ENCODE assay signal across 12 cellular contexts in the genomic region with DNA sequence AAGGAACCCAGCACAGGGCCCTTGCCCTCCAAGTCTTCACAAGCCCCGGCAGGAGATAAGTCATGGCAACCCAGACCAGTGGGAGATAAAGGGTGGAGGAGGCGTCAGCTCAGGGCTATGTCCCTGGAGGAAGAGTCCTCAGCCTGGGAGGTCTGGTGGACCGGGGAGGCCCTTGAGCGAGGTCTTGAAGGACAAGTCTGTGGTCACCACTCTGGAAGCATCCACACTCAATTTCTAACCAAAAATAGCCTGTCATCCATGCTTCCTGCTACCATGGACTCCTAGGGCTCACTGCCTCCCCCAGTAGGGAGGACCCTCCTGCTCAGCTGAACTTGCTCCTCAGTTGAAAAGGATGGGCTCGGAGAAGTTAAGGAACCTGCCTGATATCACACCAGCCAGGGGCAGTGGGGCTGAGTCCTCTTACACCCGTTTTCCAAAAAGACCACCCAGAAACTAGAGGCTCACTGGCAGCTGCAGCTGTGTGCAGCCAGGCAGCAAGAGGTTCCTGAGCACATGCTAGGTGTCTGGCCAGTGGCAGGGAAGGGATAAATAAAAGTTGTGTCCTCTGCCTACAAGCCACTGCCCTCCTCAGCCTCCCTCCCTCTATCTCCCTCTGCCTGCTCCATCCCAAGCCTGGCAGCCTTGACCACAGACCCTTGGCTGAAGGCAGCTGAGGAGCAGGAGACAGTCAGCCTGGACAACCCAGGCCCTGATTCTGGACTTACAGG. TPM values are rescaled to one million over a fixed set of nuclear protein-coding genes. Genes with fewer than 3 reads are reported as not detected.
DNase-seq lines count a peak whose midpoint lies in the region; TF ChIP-seq lines count a peak whose summit lies in the region.
"Had no signal": no experiment of that assay in that cellular context is flagged by ENCODE, and none has a peak within 500 bp of the region (broad histone marks: within the 10 kb centered on the region; RNA-seq: fewer than 3 reads in every experiment).

No MANE protein-coding gene starts in this region.

- no peaks in the 10 kb centered on the region for H3K9me3 Mint-ChIP-seq in neural progenitor cell
- no peaks in the 10 kb centered on the region for H3K9me3 Mint-ChIP-seq in CD4-positive, alpha-beta memory T cell

- H3K27me3 Mint-ChIP-seq in neural progenitor cell (ENCODE audit: insufficient read depth, low read depth), result peaks cover 26% of the 10 kb centered on the region
- peaks cover 33 to 47% of the 10 kb centered on the region in 2 donors for H3K27me3 Mint-ChIP-seq in CD4-positive, alpha-beta memory T cell

- H3K9ac ChIP-seq in neural progenitor cell, result no peak overlapping the region

- no peak overlapping the region for H3K27ac Mint-ChIP-seq in neural progenitor cell
- peak overlapping the region in 1 of 7 donors; percentile 75 for H3K27ac Mint-ChIP-seq in CD4-positive, alpha-beta memory T cell

- H3K79me2 ChIP-seq in neural progenitor cell (ENCODE audit: low read depth), result no peaks in the 10 kb centered on the region

- H2AFZ ChIP-seq in neural progenitor cell (replicated peaks), result no peak overlapping the region

- H3K27me3 ChIP-seq in neural progenitor cell (peaks cover 41% of the 10 kb centered on the region), vagina (no peaks in the 10 kb centered on the region)
- H3K27me3 ChIP-seq in CD4-positive, alpha-beta memory T cell (ENCODE audit: insufficient read depth, low read length), result peaks cover 8% of the 10 kb centered on the region
- H3K27me3 ChIP-seq: dorsolateral prefrontal cortex had no signal

- intact Hi-C loops in vagina (cut with DNase I), result no loop called here
- intact Hi-C loops in CD4-positive, alpha-beta memory T cell (cut with micrococcal nuclease), result no loop called here

- POLR2A ChIA-PET in CD4-positive, alpha-beta memory T cell (lab: Charles Lee; ENCODE audit: partially characterized antibody), result no interaction called here

- peaks cover 32% of the 10 kb centered on the region for H3K4me1 Mint-ChIP-seq in neural progenitor cell
- peaks cover 3 to 14% (median 9%) of the 10 kb centered on the region in 4 donors for H3K4me1 Mint-ChIP-seq in CD4-positive, alpha-beta memory T cell

- H3K36me3 ChIP-seq in neural progenitor cell (no peaks in the 10 kb centered on the region), vagina (no peaks in the 10 kb centered on the region)
- H3K36me3 ChIP-seq in CD4-positive, alpha-beta memory T cell (ENCODE audit: insufficient read depth, low read length), result no peaks in the 10 kb centered on the region

- peak overlapping the region; percentile 85 for H3K4me3 Mint-ChIP-seq in neural progenitor cell
- H3K4me3 Mint-ChIP-seq in CD4-positive, alpha-beta memory T cell, result peak overlapping the region in 2 of 8 donors; percentile 35 to 83

- no peaks in the 10 kb centered on the region for H3K9me3 ChIP-seq in neural progenitor cell (ENCODE audit: low read depth)
- no peaks in the 10 kb centered on the region for H3K9me3 ChIP-seq in vagina
- no peaks in the 10 kb centered on the region for H3K9me3 ChIP-seq in CD4-positive, alpha-beta memory T cell (ENCODE audit: control insufficient read depth in 1 of 2, low read length in 2 of 2)

- H4K20me1 ChIP-seq in neural progenitor cell (ENCODE audit: low read depth), result no peaks in the 10 kb centered on the region

- H3K4me3 ChIP-seq in neural progenitor cell (no peak overlapping the region), vagina (no peak overlapping the region)
- no peak overlapping the region for H3K4me3 ChIP-seq in CD4-positive, alpha-beta memory T cell (ENCODE audit: low read length in 2 of 2)

- no peak overlapping the region for H3K27ac ChIP-seq in neural progenitor cell
- peak overlapping the region; percentile 85 for H3K27ac ChIP-seq in vagina
- H3K27ac ChIP-seq in CD4-positive, alpha-beta memory T cell (ENCODE audit: low read depth, low read length), result no peak overlapping the region

- TF ChIP-seq POLR2A in erythroblast (IDR thresholded peaks at IDR 0.05; ENCODE audit: low read length) (no peak), vagina (IDR thresholded peaks at IDR 0.05) (no peak)

- TF ChIP-seq CTCF in neural progenitor cell (IDR thresholded peaks at IDR 0.05) (no peak), vagina (IDR thresholded peaks at IDR 0.05) (no peak)

- no peaks in the 10 kb centered on the region for H3K36me3 Mint-ChIP-seq in neural progenitor cell
- no peaks in the 10 kb centered on the region for H3K36me3 Mint-ChIP-seq in CD4-positive, alpha-beta memory T cell

- peak; percentile 2 for DNase-seq in stimulated activated CD4-positive, alpha-beta T cell treated with anti-CD3 and anti-CD28 coated beads, Interleukin-4, amount 100 ng/mL, for 24 hours
- DNase-seq in stimulated activated CD4-positive, alpha-beta T cell treated with anti-CD3 and anti-CD28 coated beads, Interleukin-12 subunit alpha, Interleukin-12 subunit beta, amount 100 ng/mL, for 4 hours, result no peak
- DNase-seq in erythroblast (lab: John Stamatoyannopoulos, UW) (peak; percentile 75 to 76), neural progenitor cell (ENCODE audit: low spot score) (no peak), vagina (ENCODE audit: extremely low spot score in 2 of 2) (no peak), medulla oblongata (ENCODE audit: extremely low spot score) (no peak), NCI-H2081 (lab: John Stamatoyannopoulos, UW) (no peak)
- DNase-seq in CD4-positive, alpha-beta memory T cell, result no peak
- DNase-seq: amygdala, foreskin melanocyte, NCI-H1930 had no signal

- peaks cover 12% of the 10 kb centered on the region for H3F3A ChIP-seq in neural progenitor cell (ENCODE audit: low read depth)

- CTCF ChIA-PET in CD4-positive, alpha-beta memory T cell (lab: Charles Lee; ENCODE audit: partially characterized antibody), result interaction anchor here (0.9 to 1.7 kb wide), 4 partner anchors 10 to 163 kb away, joined by 3 to 4 read pairs (median 4); no protein-coding TSS in a partner anchor

- no peak overlapping the region for H3K4me2 ChIP-seq in neural progenitor cell

- H3K4me1 ChIP-seq in neural progenitor cell (peaks cover 16% of the 10 kb centered on the region), vagina (peaks cover 65% of the 10 kb centered on the region)
- no peaks in the 10 kb centered on the region for H3K4me1 ChIP-seq in CD4-positive, alpha-beta memory T cell (ENCODE audit: insufficient read depth, low read length)

RNA-seq across cellular contexts. Expression of a gene that starts 1.9 kb away (rescaled TPM):
- 1.4 TPM in 2 replicates for total RNA-seq in neural progenitor cell (ENCODE audit: low replicate concordance)
- 32.2 TPM for total RNA-seq in vagina
- under 1 TPM; 0.44 to 0.53 TPM for total RNA-seq in CD4-positive, alpha-beta memory T cell
- not detected for polyA plus RNA-seq in CD4-positive, alpha-beta memory T cell

RNA-seq across cellular contexts. Expression of a gene that starts 27.9 kb away (rescaled TPM):
- total RNA-seq in neural progenitor cell (ENCODE audit: low replicate concordance), result 10.1 and 28.7 TPM in 2 replicates
- 41.5 TPM for total RNA-seq in vagina
- total RNA-seq in CD4-positive, alpha-beta memory T cell, result 1 to 10 TPM; 5.9 to 7.8 TPM
- polyA plus RNA-seq in CD4-positive, alpha-beta memory T cell, result 1 to 10 TPM; 2.9 to 3.0 TPM

RNA-seq across cellular contexts. Expression of a gene that starts 30.9 kb away (rescaled TPM):
- total RNA-seq in neural progenitor cell (ENCODE audit: low replicate concordance) (0.15 TPM in 1 of 2 replicates, not detected in the other), vagina (4.4 TPM)
- under 1 TPM; 0.26 to 0.50 TPM for total RNA-seq in CD4-positive, alpha-beta memory T cell
- 1 to 10 TPM; 1.3 TPM for polyA plus RNA-seq in CD4-positive, alpha-beta memory T cell

RNA-seq across cellular contexts. Expression of a gene that starts 48.2 kb away (rescaled TPM):
- total RNA-seq in neural progenitor cell (ENCODE audit: low replicate concordance), result 649 and 846 TPM in 2 replicates
- 2,421 TPM for total RNA-seq in vagina
- 100 to 1,000 TPM; 695 to 763 TPM for total RNA-seq in CD4-positive, alpha-beta memory T cell
- polyA plus RNA-seq in CD4-positive, alpha-beta memory T cell, result 1,000 to 10,000 TPM; 3,123 to 3,378 TPM

Comparison
In these comparisons a context has a peak if more than half of its experiments do, and no peak if none do; other contexts are left out.
1. DNase-seq: peak in stimulated activated CD4-positive, alpha-beta T cell treated with anti-CD3 and anti-CD28 coated beads, Interleukin-4, amount 100 ng/mL, for 24 hours (single experiment) and erythroblast (2 of 2); none in stimulated activated CD4-positive, alpha-beta T cell treated with anti-CD3 and anti-CD28 coated beads, Interleukin-12 subunit alpha, Interleukin-12 subunit beta, amount 100 ng/mL, for 4 hours (single experiment), neural progenitor cell (single experiment), vagina (0 of 2), CD4-positive, alpha-beta memory T cell (0 of 5), medulla oblongata (single experiment) and NCI-H2081 (0 of 2).
2. RNA of a gene that starts 1.9 kb away (total RNA-seq): 32.2 TPM in vagina (single experiment); 1.4 TPM in neural progenitor cell and 0.44 to 0.53 TPM in CD4-positive, alpha-beta memory T cell; every median in the first group is over 10 times any median in the second.